Comparison of ENCODE assay signal across 12 cellular contexts in genomic region chr10:31581741-31582323, GRCh38.
DNase-seq lines count a peak whose midpoint lies in the region; ATAC-seq and TF ChIP-seq lines count a peak whose summit lies in the region.
"Had no signal": no experiment of that assay in that cellular context is flagged by ENCODE, and none has a peak within 500 bp of the region (broad histone marks: within the 10 kb centered on the region; RNA-seq: fewer than 3 reads in every experiment).

No MANE protein-coding gene starts in this region.

- whole genome bisulfite sequencing in smooth muscle cell (ENCODE audit: low lambda C conversion rate): 60% methylated on average over 9 of the region's 9 CpGs

- no peaks in the 10 kb centered on the region for H3K27me3 ChIP-seq in smooth muscle cell (ENCODE audit: low read depth)
- H3K27me3 ChIP-seq: hepatocyte had no signal

- H3K4me3 ChIP-seq in smooth muscle cell: no peak overlapping the region
- H3K4me3 ChIP-seq: hepatocyte had no signal

- H3K27ac ChIP-seq in smooth muscle cell (ENCODE audit: low read depth): peak overlapping the region; percentile 28
- H3K27ac ChIP-seq: 22Rv1, hepatocyte had no signal

- peak; percentile 96 for ATAC-seq in HG02885 (IDR thresholded peaks at IDR 0.05; ENCODE audit: poor library complexity, unreplicated experiment)

- TF ChIP-seq CTCF in smooth muscle cell (IDR thresholded peaks at IDR 0.05; ENCODE audit: borderline replicate concordance, insufficient read depth, poor library complexity, severe bottlenecking): no peak

- no peaks in the 10 kb centered on the region for H3K9me3 ChIP-seq in smooth muscle cell (replicated peaks; ENCODE audit: low read depth)

- H3K4me1 ChIP-seq in smooth muscle cell (ENCODE audit: low read depth): no peaks in the 10 kb centered on the region

- no peaks in the 10 kb centered on the region for H4K20me1 ChIP-seq in smooth muscle cell (ENCODE audit: low read depth)

- H3K36me3 ChIP-seq in smooth muscle cell (ENCODE audit: low read depth): no peaks in the 10 kb centered on the region

- H2AFZ ChIP-seq in smooth muscle cell (ENCODE audit: low read depth): no peak overlapping the region
- H2AFZ ChIP-seq: hepatocyte had no signal

- no peaks in the 10 kb centered on the region for H3F3A ChIP-seq in smooth muscle cell (ENCODE audit: low read depth)

- DNase-seq in SIG-M5 treated with dmso at 0.1 percent for 504 hours (lab: John Stamatoyannopoulos, UW; ENCODE audit: unreplicated experiment) (peak; percentile 46), SIG-M5 (lab: John Stamatoyannopoulos, UW) (no peak), UCSD-AML1 (lab: John Stamatoyannopoulos, UW; ENCODE audit: unreplicated experiment) (peak; percentile 32), smooth muscle cell (lab: John Stamatoyannopoulos, UW; ENCODE audit: unreplicated experiment) (no peak), T-helper 9 cell (no peak), H4 (ENCODE audit: low spot score) (no peak), NCI-H510A (lab: John Stamatoyannopoulos, UW) (no peak)
- DNase-seq: activated naive CD4-positive, alpha-beta T cell treated with anti-CD3 and anti-CD28 coated beads, Interleukin-2, amount 50 U/mL, for 16 hours; NCI-H748 treated with DMSO at 0.1 percent for 48 hours had no signal

- peak overlapping the region; percentile 43 for H3K9ac ChIP-seq in smooth muscle cell (ENCODE audit: low read depth)

- no peaks in the 10 kb centered on the region for H3K79me2 ChIP-seq in smooth muscle cell (ENCODE audit: low read depth)
- H3K79me2 ChIP-seq: hepatocyte had no signal

- peak overlapping the region; percentile 31 for H3K4me2 ChIP-seq in smooth muscle cell
- H3K4me2 ChIP-seq: hepatocyte had no signal

Comparison
In these comparisons a context has a peak if more than half of its experiments do, and no peak if none do; other contexts are left out.
1. DNase-seq: peak in SIG-M5 treated with dmso at 0.1 percent for 504 hours (single experiment) and UCSD-AML1 (single experiment); none in SIG-M5 (single experiment), smooth muscle cell (single experiment), T-helper 9 cell (single experiment), H4 (single experiment) and NCI-H510A (single experiment).